ENCODE assay signal across 28 cellular contexts in the genomic region with DNA sequence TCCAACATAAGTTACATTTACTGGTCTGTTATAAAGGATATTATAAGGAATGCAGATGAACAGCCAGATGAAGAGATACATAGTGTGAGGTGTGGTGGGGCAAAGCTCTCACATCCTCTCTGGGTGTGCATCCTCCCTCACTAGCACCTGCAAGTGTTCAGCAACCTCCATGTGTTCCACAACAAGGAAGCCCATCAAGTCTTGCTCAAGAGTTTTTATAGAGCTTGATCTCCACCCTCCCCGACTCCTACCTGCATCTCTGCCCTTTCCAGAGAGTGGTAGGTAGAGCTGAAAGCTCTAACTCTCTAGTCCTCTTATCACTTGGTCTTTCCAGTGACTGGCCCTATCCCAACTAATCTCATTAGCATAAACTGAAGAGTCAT. TPM values are rescaled to one million over a fixed set of nuclear protein-coding genes. Genes with fewer than 3 reads are reported as not detected.
"Had no signal": no experiment of that assay in that cellular context is flagged by ENCODE, and none has a peak within 500 bp of the region (broad histone marks: within the 10 kb centered on the region; RNA-seq: fewer than 3 reads in every experiment).

No MANE protein-coding gene starts in this region.

- DNase-seq: activated CD4-positive, alpha-beta T cell treated with anti-CD3 and anti-CD28 coated beads, Interleukin-2, amount 10 ng/mL, durations not matched to agents 24 days and 14 days; activated CD4-positive, alpha-beta T cell treated with anti-CD3 and anti-CD28 coated beads, Interleukin-2, amount 50 U/mL, for 1 hour; activated CD4-positive, alpha-beta T cell treated with anti-CD3 and anti-CD28 coated beads, Interleukin-2, amount 50 U/mL, for 4 hours; activated CD4-positive, CD25-positive, alpha-beta regulatory T cell; activated CD8-positive, alpha-beta memory T cell treated with anti-CD3 and anti-CD28 coated beads, Interleukin-2, amount 50 U/mL, for 4 hours; activated CD8-positive, alpha-beta T cell treated with anti-CD3 and anti-CD28 coated beads for 36 hours; activated effector memory CD4-positive, alpha-beta T cell treated with Interleukin-2 at 50 U/mL for 16 hours; activated gamma-delta T cell; activated naive CD4-positive, alpha-beta T cell treated with anti-CD3 and anti-CD28 coated beads, Interleukin-2, amount 10 ng/mL, durations not matched to agents 7 days and 5 days; activated naive CD4-positive, alpha-beta T cell treated with Interleukin-2 at 50 U/mL for 16 hours; activated naive CD8-positive, alpha-beta T cell treated with anti-CD3 and anti-CD28 coated beads, Interleukin-2, amount 10 ng/mL, durations not matched to agents 7 days and 5 days; activated naive CD8-positive, alpha-beta T cell treated with anti-CD3 and anti-CD28 coated beads, Interleukin-2, amount 50 U/mL, for 24 hours; activated T-cell treated with anti-CD3 and anti-CD28 coated beads, Interleukin-2, amount 50 U/mL, for 24 hours; activated T-cell treated with anti-CD3 and anti-CD28 coated beads, Interleukin-2, amount 50 U/mL, for 48 hours; amygdala; anterior cingulate cortex; cerebellar nuclear complex; SW 1271; T-helper 1 cell; T-helper 2 cell; T-helper 9 cell; WERI-Rb-1 had no signal

- ATAC-seq: activated CD8-positive, alpha-beta T cell treated with anti-CD3 and anti-CD28 coated beads for 36 hours; activated naive CD8-positive, alpha-beta T cell treated with anti-CD3 and anti-CD28 coated beads, Interleukin-2, amount 50 U/mL, for 24 hours; WTC11 had no signal

- H3K27ac ChIP-seq: ascending aorta, cardiac muscle cell, WERI-Rb-1 had no signal

- H3K4me3 ChIP-seq: ascending aorta, cardiac muscle cell had no signal

RNA-seq across cellular contexts. Expression of a gene that starts 46.8 kb away (rescaled TPM):
- total RNA-seq: activated CD4-positive, alpha-beta memory T cell treated with anti-CD3 and anti-CD28 coated beads for 36 hours; activated CD4-positive, alpha-beta T cell treated with anti-CD3 and anti-CD28 coated beads, Interleukin-2, amount 10 ng/mL, durations not matched to agents 24 days and 14 days; activated CD8-positive, alpha-beta memory T cell treated with anti-CD3 and anti-CD28 coated beads for 36 hours; activated CD8-positive, alpha-beta T cell treated with anti-CD3 and anti-CD28 coated beads for 36 hours; activated naive CD8-positive, alpha-beta T cell treated with anti-CD3 and anti-CD28 coated beads, Interleukin-2, amount 10 ng/mL, durations not matched to agents 7 days and 5 days; activated T-helper 2 cell treated with anti-CD3 and anti-CD28 coated beads, Interferon-gamma antibody, Interleukin-2, Interleukin-4, amounts not matched to agents 10 μg/mL and 5 μg/mL and 100 μg/mL, durations not matched to agents 14 hours and 24 hours and 36 hours; ascending aorta; cardiac muscle cell; WTC11 had no signal
